9 cellular contexts compared by ENCODE assay signal in genomic region chr10:80497187-80498038, GRCh38. TPM values are rescaled to one million over a fixed set of nuclear protein-coding genes. Genes with fewer than 3 reads are reported as not detected.
A peak's percentile ranks its signal among the peaks of the same experiment; 100 is the strongest.
DNase-seq lines count a peak whose midpoint lies in the region; ATAC-seq and TF ChIP-seq lines count a peak whose summit lies in the region.
"Had no signal": no experiment of that assay in that cellular context is flagged by ENCODE, and none has a peak within 500 bp of the region (broad histone marks: within the 10 kb centered on the region; RNA-seq: fewer than 3 reads in every experiment).

No MANE protein-coding gene starts in this region.

- in situ Hi-C loops in IMR-90 (cut with MboI; ENCODE audit: low sequenced_read_pairs): no loop called here

- peak overlapping the region; percentile 28 for H3K23ac ChIP-seq in IMR-90 (ENCODE audit: low read depth, low read length)

- intact Hi-C loops in IMR-90 (cut with micrococcal nuclease) (loop anchor here (5.0 kb wide), 1 partner anchor 35 kb away; no protein-coding TSS in a partner anchor), left cardiac atrium (cut with DNase I) (no loop called here)

- H2BK5ac ChIP-seq in IMR-90 (ENCODE audit: low read depth, low read length, poor library complexity, severe bottlenecking): peak overlapping the region; percentile 14

- TF ChIP-seq POLR2A in IMR-90 (IDR thresholded peaks at IDR 0.05; ENCODE audit: low read depth, low read length): no peak

- WGBS in IMR-90 (ENCODE audit: extremely low coverage in 2 of 2, insufficient read length in 1 of 2), 2 experiments: 100% methylated on average over 2 of the region's 7 CpGs; no CpG with 5 or more reads in 1 of the 2 experiments

- H3K27me3 ChIP-seq in IMR-90 (ENCODE audit: control insufficient read depth, insufficient read depth, low read length): no peaks in the 10 kb centered on the region
- no peaks in the 10 kb centered on the region for H3K27me3 ChIP-seq in skeletal muscle tissue (ENCODE audit: control insufficient read depth in 3 of 3, insufficient read depth in 3 of 3, low read length in 3 of 3)
- H3K27me3 ChIP-seq: SJSA1 had no signal

- peak overlapping the region; percentile 4; the same call in 1 of the 2 replicates for H3K14ac ChIP-seq in IMR-90 (replicated peaks; ENCODE audit: low read depth, low read length)

- H3K27me3 Mint-ChIP-seq in activated naive CD8-positive, alpha-beta T cell treated with anti-CD3 and anti-CD28 coated beads, Interleukin-2, amount 10 ng/mL, durations not matched to agents 7 days and 5 days: no peaks in the 10 kb centered on the region
- no peaks in the 10 kb centered on the region for H3K27me3 Mint-ChIP-seq in WTC11 (ENCODE audit: low read depth)

- H2AK9ac ChIP-seq in IMR-90 (replicated peaks; ENCODE audit: low read depth, low read length, poor library complexity): peak overlapping the region; percentile 60

- H2AK5ac ChIP-seq in IMR-90 (ENCODE audit: low read depth, low read length): peak overlapping the region; percentile 23

- H4K8ac ChIP-seq in IMR-90 (ENCODE audit: low read depth in 2 of 2, low read length in 2 of 2): peak overlapping the region; percentile 54 to 87; a peak in 1 of 4 replicates

- H3K9me1 ChIP-seq in IMR-90 (ENCODE audit: insufficient read depth, low read length): peaks cover 48% of the 10 kb centered on the region

- TF ChIP-seq RAD21 in IMR-90 (IDR thresholded peaks at IDR 0.05; ENCODE audit: low read length): no peak

- CTCF ChIA-PET in IMR-90 (lab: Yijun Ruan, JAX) (interaction anchor here (1.0 to 1.4 kb wide), 2 partner anchors 52 to 53 kb away, joined by 4 to 5 read pairs; no protein-coding TSS in a partner anchor), WTC11 (lab: Charles Lee) (interaction anchor here (1.0 to 20.7 kb wide), 4 partner anchors 8 to 44 kb away, joined by 3 to 802 read pairs (median 8); partner anchors contain the start of gene TSPAN14)

- peak overlapping the region; percentile 59; the same call in 1 of the 2 replicates for H2BK20ac ChIP-seq in IMR-90 (ENCODE audit: low read depth, low read length)

- POLR2A ChIA-PET in IMR-90 (lab: Charles Lee; ENCODE audit: unreplicated experiment): interaction anchor here (0.6 kb wide), 1 partner anchor 13 kb away, joined by 5 read pairs; no protein-coding TSS in a partner anchor
- POLR2A ChIA-PET in activated naive CD8-positive, alpha-beta T cell treated with anti-CD3 and anti-CD28 coated beads, Interleukin-2, amount 10 ng/mL, durations not matched to agents 7 days and 5 days (lab: Charles Lee): interaction anchor here (0.8 to 3.6 kb wide), 12 partner anchors 10 to 53 kb away, joined by 3 to 38 read pairs (median 6); partner anchors contain the start of gene TSPAN14
- POLR2A ChIA-PET in WTC11 (lab: Charles Lee): no interaction called here

- peaks cover 88% of the 10 kb centered on the region for H3K4me1 Mint-ChIP-seq in activated naive CD8-positive, alpha-beta T cell treated with anti-CD3 and anti-CD28 coated beads, Interleukin-2, amount 10 ng/mL, durations not matched to agents 7 days and 5 days
- H3K4me1 Mint-ChIP-seq in WTC11: peaks cover 55% of the 10 kb centered on the region

- H3K9ac ChIP-seq in IMR-90 (ENCODE audit: low read depth, low read length) (no peak overlapping the region), skeletal muscle tissue (ENCODE audit: low read depth in 1 of 3, low read length in 3 of 3) (peak overlapping the region in 1 of 3 donors; percentile 34)

- peak overlapping the region; percentile 84 for H3K4ac ChIP-seq in IMR-90 (ENCODE audit: low read depth, low read length)

- no peaks in the 10 kb centered on the region for H3K9me3 ChIP-seq in IMR-90 (ENCODE audit: control insufficient read depth, insufficient read depth, low read length)
- no peaks in the 10 kb centered on the region for H3K9me3 ChIP-seq in skeletal muscle tissue (ENCODE audit: control insufficient read depth in 3 of 3, low read length in 3 of 3)
- H3K9me3 ChIP-seq: SJSA1 had no signal

- H3K27ac Mint-ChIP-seq in activated naive CD8-positive, alpha-beta T cell treated with anti-CD3 and anti-CD28 coated beads, Interleukin-2, amount 10 ng/mL, durations not matched to agents 7 days and 5 days: peak overlapping the region; percentile 91
- H3K27ac Mint-ChIP-seq in WTC11: no peak overlapping the region

- H3K4me3 ChIP-seq in IMR-90 (ENCODE audit: insufficient read depth, low read depth, low read length): no peak overlapping the region
- peak overlapping the region in 1 of 3 donors; percentile 6 for H3K4me3 ChIP-seq in skeletal muscle tissue (ENCODE audit: low read length in 3 of 3)
- H3K4me3 ChIP-seq: SJSA1 had no signal

- H3K27ac ChIP-seq in IMR-90 (ENCODE audit: insufficient read depth, low read length) (peak overlapping the region; percentile 36; the same call in 1 of the 2 replicates), skeletal muscle tissue (ENCODE audit: low read depth, low read length) (peak overlapping the region; percentile 83)

- H3K36me3 ChIP-seq in IMR-90 (ENCODE audit: control insufficient read depth, insufficient read depth, low read length) (0 out of 2 replicates have a peak, but pooled peaks cover 4% of the 10 kb centered on the region), skeletal muscle tissue (ENCODE audit: control insufficient read depth in 3 of 3, insufficient read depth in 3 of 3, low read length in 3 of 3) (peaks cover 0 to 2% (median 0%) of the 10 kb centered on the region in 3 donors)

- H3K4me2 ChIP-seq in IMR-90 (ENCODE audit: low read depth, low read length): no peak overlapping the region; the same call in 1 of the 2 replicates

- H2BK15ac ChIP-seq in IMR-90 (ENCODE audit: low read depth, low read length): peak overlapping the region; percentile 64; the same call in 1 of the 3 replicates

- no peak overlapping the region; the same call in 1 of the 2 replicates for H3K18ac ChIP-seq in IMR-90 (ENCODE audit: low read depth, low read length)

- H3K79me1 ChIP-seq in IMR-90 (ENCODE audit: low read depth in 1 of 2, low read length in 2 of 2): peaks cover 20 to 76% of the 10 kb centered on the region in 2 experiments

- peaks cover 44% of the 10 kb centered on the region for H3K36me3 Mint-ChIP-seq in activated naive CD8-positive, alpha-beta T cell treated with anti-CD3 and anti-CD28 coated beads, Interleukin-2, amount 10 ng/mL, durations not matched to agents 7 days and 5 days
- peaks cover 7% of the 10 kb centered on the region; the same call in 1 of the 2 replicates for H3K36me3 Mint-ChIP-seq in WTC11

- dilution Hi-C loops in IMR-90 (cut with HindIII; ENCODE audit: low sequenced_read_pairs, unreplicated experiment): no loop called here

- H2AFZ ChIP-seq in IMR-90 (replicated peaks; ENCODE audit: low read length, poor library complexity): no peak overlapping the region

- no peak overlapping the region for H4K5ac ChIP-seq in IMR-90 (ENCODE audit: low read depth, low read length)

- H3K9me3 Mint-ChIP-seq in activated naive CD8-positive, alpha-beta T cell treated with anti-CD3 and anti-CD28 coated beads, Interleukin-2, amount 10 ng/mL, durations not matched to agents 7 days and 5 days: peaks cover 3% of the 10 kb centered on the region
- H3K9me3 Mint-ChIP-seq in WTC11: no peaks in the 10 kb centered on the region

- no TSS peak for BruUV-seq in IMR-90 (replicated peaks; lab: Mats Ljungman, UMichigan)

- ATAC-seq in IMR-90 (ENCODE audit: low read depth) (peak; percentile 8; the same call in 1 of the 2 replicates), left cardiac atrium (peak; percentile 25 to 55), WTC11 (no peak), HG03095 (IDR thresholded peaks at IDR 0.05; ENCODE audit: unreplicated experiment) (no peak)
- peak; percentile 46 for ATAC-seq in activated naive CD8-positive, alpha-beta T cell treated with anti-CD3 and anti-CD28 coated beads, Interleukin-2, amount 10 ng/mL, durations not matched to agents 7 days and 5 days (ENCODE audit: low read depth)

- H4K91ac ChIP-seq in IMR-90 (ENCODE audit: insufficient read depth, low read depth, low read length): peak overlapping the region; percentile 53; the same call in 1 of the 2 replicates

- H4K20me1 ChIP-seq in IMR-90 (ENCODE audit: insufficient read depth, low read length): peaks cover 11% of the 10 kb centered on the region

- H3K4me3 Mint-ChIP-seq in activated naive CD8-positive, alpha-beta T cell treated with anti-CD3 and anti-CD28 coated beads, Interleukin-2, amount 10 ng/mL, durations not matched to agents 7 days and 5 days: peak overlapping the region; percentile 77
- no peak overlapping the region for H3K4me3 Mint-ChIP-seq in WTC11

- H2BK120ac ChIP-seq in IMR-90 (ENCODE audit: low read depth, low read length): peak overlapping the region; percentile 8

- DNase-seq in IMR-90: peak; percentile 72
- DNase-seq in activated naive CD8-positive, alpha-beta T cell treated with anti-CD3 and anti-CD28 coated beads, Interleukin-2, amount 10 ng/mL, durations not matched to agents 7 days and 5 days: no peak
- peak; percentile 83 for DNase-seq in left cardiac atrium
- no peak for DNase-seq in 8988T
- DNase-seq in NCI-H187 (lab: John Stamatoyannopoulos, UW): no peak
- DNase-seq in WTC11 (ENCODE audit: low spot score): no peak

- no peak overlapping the region for H3K56ac ChIP-seq in IMR-90 (ENCODE audit: extremely low read depth, insufficient read depth, low read length)

- H3K4me1 ChIP-seq in IMR-90 (ENCODE audit: control insufficient read depth, insufficient read depth, low read length) (peaks cover 36% of the 10 kb centered on the region), skeletal muscle tissue (ENCODE audit: control insufficient read depth in 3 of 3, insufficient read depth in 3 of 3, low read length in 3 of 3) (peaks cover 64 to 75% (median 67%) of the 10 kb centered on the region in 3 donors)

- no peak for TF ChIP-seq CTCF in IMR-90 (conservative IDR thresholded peaks at IDR 0.05; ENCODE audit: low read depth, low read length)
- no peak for TF ChIP-seq CTCF in WTC11 (IDR thresholded peaks at IDR 0.05)

RNA-seq across cellular contexts. Expression of gene SH2D4B, which starts 40.3 kb away (rescaled TPM):
- not detected in 2 replicates for total RNA-seq in IMR-90 (2012; rRNA removed)
- not detected in 2 replicates for polyA plus RNA-seq in IMR-90 (2012; rRNA removed)
- polyA plus RNA-seq in IMR-90 (2012; cell fraction: cytosol; rRNA removed): not detected in 2 replicates
- not detected in 2 replicates for polyA plus RNA-seq in IMR-90 (2012; cell fraction: nucleus; rRNA removed; ENCODE audit: low replicate concordance)
- under 1 TPM; 0.14 to 0.22 TPM for total RNA-seq in activated naive CD8-positive, alpha-beta T cell treated with anti-CD3 and anti-CD28 coated beads, Interleukin-2, amount 10 ng/mL, durations not matched to agents 7 days and 5 days
- under 1 TPM in 1 of 2 donors, not detected in 1; 0.05 TPM for total RNA-seq in left cardiac atrium
- total RNA-seq in skeletal muscle tissue: under 0.01 TPM
- total RNA-seq in WTC11 (2021): 0.04 to 0.09 TPM in 2 of 3 replicates, not detected in the other

RNA-seq across cellular contexts. Expression of gene TSPAN14, which starts 43.3 kb away (rescaled TPM):
- total RNA-seq in IMR-90 (2012; rRNA removed) (13.3 and 18.5 TPM in 2 replicates), left cardiac atrium (10 to 100 TPM; 44.3 to 51.0 TPM), skeletal muscle tissue (6.3 TPM), WTC11 (2021) (64.0 to 73.5 TPM (median 72.1 TPM) in 3 replicates)
- 40.6 and 43.0 TPM in 2 replicates for polyA plus RNA-seq in IMR-90 (2012; rRNA removed)
- polyA plus RNA-seq in IMR-90 (2012; cell fraction: cytosol; rRNA removed): 55.8 and 57.7 TPM in 2 replicates
- 36.3 and 44.3 TPM in 2 replicates for polyA plus RNA-seq in IMR-90 (2012; cell fraction: nucleus; rRNA removed; ENCODE audit: low replicate concordance)
- 100 to 1,000 TPM in 1 of 2 experiments, 10 to 100 TPM in 1; 98.8 to 112 TPM for total RNA-seq in activated naive CD8-positive, alpha-beta T cell treated with anti-CD3 and anti-CD28 coated beads, Interleukin-2, amount 10 ng/mL, durations not matched to agents 7 days and 5 days

Comparison
In these comparisons a context has a peak if more than half of its experiments do, and no peak if none do; other contexts are left out.
1. ATAC-seq: peak in IMR-90 (single experiment), activated naive CD8-positive, alpha-beta T cell treated with anti-CD3 and anti-CD28 coated beads, Interleukin-2, amount 10 ng/mL, durations not matched to agents 7 days and 5 days (single experiment) and left cardiac atrium (2 of 2); none in WTC11 (single experiment) and HG03095 (single experiment).
2. DNase-seq: peak in IMR-90 (single experiment) and left cardiac atrium (single experiment); none in activated naive CD8-positive, alpha-beta T cell treated with anti-CD3 and anti-CD28 coated beads, Interleukin-2, amount 10 ng/mL, durations not matched to agents 7 days and 5 days (single experiment), 8988T (single experiment), NCI-H187 (0 of 2) and WTC11 (single experiment).